12 cellular contexts compared by ENCODE assay signal in the genomic region with DNA sequence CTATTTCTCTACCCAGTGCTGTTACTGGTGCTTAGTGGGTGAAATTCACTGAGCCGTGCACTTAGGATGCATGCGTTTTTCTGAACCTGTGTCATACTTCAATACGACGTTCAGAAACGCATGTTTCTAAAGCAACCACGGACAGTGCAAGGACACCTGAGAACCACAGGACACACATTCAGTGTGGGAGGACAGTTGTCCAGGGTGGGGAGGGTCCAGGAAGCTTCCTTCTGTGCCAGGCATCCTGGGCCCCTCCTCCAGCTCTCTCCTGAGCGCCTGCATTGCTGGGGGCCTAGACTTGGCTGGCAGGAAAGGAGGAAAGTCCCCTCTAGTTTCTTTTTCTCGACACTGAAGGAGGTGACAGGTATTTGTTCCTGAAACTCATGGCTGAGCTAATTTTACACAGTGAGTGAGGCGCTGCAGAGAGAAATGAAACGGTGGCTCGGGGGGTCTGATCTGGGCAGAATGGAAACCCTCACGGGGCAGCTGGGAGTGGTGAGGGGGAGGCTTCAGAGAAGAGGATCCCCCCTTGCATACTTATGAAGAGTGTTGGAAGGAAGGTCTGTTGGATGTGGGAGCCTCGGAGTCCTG.
DNase-seq lines count a peak whose midpoint lies in the region; ATAC-seq lines count a peak whose summit lies in the region.
"Had no signal": no experiment of that assay in that cellular context is flagged by ENCODE, and none has a peak within 500 bp of the region (broad histone marks: within the 10 kb centered on the region; RNA-seq: fewer than 3 reads in every experiment).

No MANE protein-coding gene starts in this region.

- H3K18ac ChIP-seq in trophoblast cell (ENCODE audit: low read length), result no peak overlapping the region

- H2BK5ac ChIP-seq in trophoblast cell (ENCODE audit: low read depth, low read length, poor library complexity), result no peak overlapping the region

- no peak overlapping the region for H2AK5ac ChIP-seq in trophoblast cell (ENCODE audit: low read length)

- H3K23ac ChIP-seq in trophoblast cell (ENCODE audit: low read length), result no peak overlapping the region

- peaks cover 2% of the 10 kb centered on the region for H3K79me1 ChIP-seq in trophoblast cell (ENCODE audit: low read length)

- 0 out of 2 replicates have a peak overlapping the region, but pooled peaks have one; percentile 26 for H3K9ac ChIP-seq in BLaER1
- no peak overlapping the region for H3K9ac ChIP-seq in trophoblast cell (ENCODE audit: low read length)

- H3K9me3 ChIP-seq in BLaER1, result no peaks in the 10 kb centered on the region
- H3K9me3 ChIP-seq in trophoblast cell (ENCODE audit: insufficient read depth, low read depth, low read length), result no peaks in the 10 kb centered on the region

- H3K4me1 ChIP-seq in BLaER1 (peaks cover 82% of the 10 kb centered on the region), trophoblast cell (ENCODE audit: control insufficient read depth in 1 of 2, insufficient read depth in 2 of 2, low read length in 2 of 2) (peaks cover 0 to 4% of the 10 kb centered on the region in 2 experiments)

- no peaks in the 10 kb centered on the region for H4K20me1 ChIP-seq in BLaER1

- H4K91ac ChIP-seq in trophoblast cell (ENCODE audit: low read depth, low read length), result no peak overlapping the region

- no peaks in the 10 kb centered on the region for H3K36me3 ChIP-seq in BLaER1
- H3K36me3 ChIP-seq in trophoblast cell (ENCODE audit: control insufficient read depth in 1 of 2, insufficient read depth in 2 of 2, low read length in 2 of 2), result no peaks in the 10 kb centered on the region

- no peaks in the 10 kb centered on the region for H3K27me3 ChIP-seq in BLaER1
- no peaks in the 10 kb centered on the region for H3K27me3 ChIP-seq in trophoblast cell (ENCODE audit: insufficient read depth, low read length)

- peak in 1 of 2 donors; percentile 51 for DNase-seq in activated naive CD4-positive, alpha-beta T cell treated with anti-CD3 and anti-CD28 coated beads, Interleukin-2, amount 50 U/mL, for 72 hours (ENCODE audit: low spot score in 2 of 2)
- DNase-seq in NK-92 (lab: John Stamatoyannopoulos, UW; ENCODE audit: unreplicated experiment) (no peak), occipital lobe (lab: John Stamatoyannopoulos, UW) (no peak), trophoblast cell (no peak), iPS-NIHi11 (ENCODE audit: low spot score) (no peak)
- DNase-seq: dermis blood vessel endothelial cell, IMR-90, nucleus accumbens had no signal

- H2BK12ac ChIP-seq in trophoblast cell (ENCODE audit: low read length), result no peak overlapping the region

- H3K14ac ChIP-seq in trophoblast cell (ENCODE audit: low read length), result no peak overlapping the region

- H2BK120ac ChIP-seq in trophoblast cell (ENCODE audit: insufficient read depth, low read length, poor library complexity), result no peak overlapping the region

- no peak overlapping the region for H2AFZ ChIP-seq in trophoblast cell (ENCODE audit: insufficient read depth, low read length, poor library complexity)

- no peak overlapping the region for H3K4ac ChIP-seq in trophoblast cell (ENCODE audit: low read depth, low read length)

- H3K4me3 ChIP-seq in BLaER1 (no peak overlapping the region), trophoblast cell (ENCODE audit: low read depth, low read length) (no peak overlapping the region)

- peaks cover 0 to 5% of the 10 kb centered on the region in 2 donors for H3K9me3 Mint-ChIP-seq in activated naive CD4-positive, alpha-beta T cell treated with anti-CD3 and anti-CD28 coated beads, Interleukin-2, amount 50 U/mL, for 72 hours

- no peaks in the 10 kb centered on the region for H3K79me2 ChIP-seq in trophoblast cell (ENCODE audit: control insufficient read depth, insufficient read depth, low read length, poor library complexity)

- H3K4me2 ChIP-seq in BLaER1, result peak overlapping the region; percentile 32; the same call in 1 of the 2 replicates
- H3K4me2 ChIP-seq in trophoblast cell (ENCODE audit: low read length), result no peak overlapping the region

- peak overlapping the region; percentile 89 to 99 for H3K27ac Mint-ChIP-seq in activated naive CD4-positive, alpha-beta T cell treated with anti-CD3 and anti-CD28 coated beads, Interleukin-2, amount 50 U/mL, for 72 hours

- H4K12ac ChIP-seq in trophoblast cell (ENCODE audit: low read depth, low read length), result no peak overlapping the region

- H3K27ac ChIP-seq in BLaER1 (no peak overlapping the region), trophoblast cell (ENCODE audit: low read depth, low read length) (no peak overlapping the region)
- H3K27ac ChIP-seq: C4-2B had no signal

- no peak overlapping the region for H4K8ac ChIP-seq in trophoblast cell (ENCODE audit: low read depth, low read length)

- ATAC-seq in GM18909 (IDR thresholded peaks at IDR 0.05; ENCODE audit: poor library complexity, unreplicated experiment), result peak; percentile 52
- peak; percentile 32 for ATAC-seq in HG03095 (IDR thresholded peaks at IDR 0.05; ENCODE audit: unreplicated experiment)
- ATAC-seq in activated naive CD4-positive, alpha-beta T cell treated with anti-CD3 and anti-CD28 coated beads, Interleukin-2, amount 50 U/mL, for 72 hours, result peak; percentile 72

- WGBS in trophoblast cell (ENCODE audit: extremely low coverage, insufficient coverage, insufficient read length), result no CpG with 5 or more reads among the region's 13 CpGs

- H3K36me3 Mint-ChIP-seq in activated naive CD4-positive, alpha-beta T cell treated with anti-CD3 and anti-CD28 coated beads, Interleukin-2, amount 50 U/mL, for 72 hours, result peaks cover 10 to 12% of the 10 kb centered on the region in 2 donors
